ENCODE assay signal across 12 cellular contexts in genomic region chr11:117019871-117020270, GRCh38.
DNase-seq lines count a peak whose midpoint lies in the region; ATAC-seq and TF ChIP-seq lines count a peak whose summit lies in the region.
"Had no signal": no experiment of that assay in that cellular context is flagged by ENCODE, and none has a peak within 500 bp of the region (broad histone marks: within the 10 kb centered on the region; RNA-seq: fewer than 3 reads in every experiment).

No MANE protein-coding gene starts in this region.

- no peaks in the 10 kb centered on the region for H3K27me3 Mint-ChIP-seq in activated CD4-positive, alpha-beta T cell treated with anti-CD3 and anti-CD28 coated beads, Interleukin-2, amount 10 ng/mL, durations not matched to agents 7 days and 5 days
- peaks cover 2% of the 10 kb centered on the region for H3K27me3 Mint-ChIP-seq in neural progenitor cell (ENCODE audit: insufficient read depth, low read depth)

- H3K9me3 Mint-ChIP-seq in activated CD4-positive, alpha-beta T cell treated with anti-CD3 and anti-CD28 coated beads, Interleukin-2, amount 10 ng/mL, durations not matched to agents 7 days and 5 days, result peaks cover 3% of the 10 kb centered on the region
- H3K9me3 Mint-ChIP-seq in stimulated activated effector memory CD8-positive, alpha-beta T cell treated with anti-CD3 and anti-CD28 coated beads, Interleukin-12 subunit alpha, Interleukin-12 subunit beta, amount 100 ng/mL, for 72 hours, result no peaks in the 10 kb centered on the region
- no peaks in the 10 kb centered on the region for H3K9me3 Mint-ChIP-seq in neural progenitor cell

- no peak for DNase-seq in activated CD4-positive, alpha-beta T cell treated with anti-CD3 and anti-CD28 coated beads, Interleukin-2, amount 10 ng/mL, durations not matched to agents 7 days and 5 days
- DNase-seq in activated CD4-positive, alpha-beta T cell treated with anti-CD3 and anti-CD28 coated beads, Interleukin-2, amount 50 U/mL, for 48 hours, result no peak
- peak in 50 of 76 experiments; percentile 8 to 72 (median 35) for DNase-seq in HUDEP-2 (lab: John Stamatoyannopoulos, UW; ENCODE audit: unreplicated experiment in 76 of 76)
- peak; percentile 31 for DNase-seq in colonic mucosa
- DNase-seq in stimulated activated effector memory CD8-positive, alpha-beta T cell treated with anti-CD3 and anti-CD28 coated beads, Interleukin-12 subunit alpha, Interleukin-12 subunit beta, amount 100 ng/mL, for 72 hours (ENCODE audit: low spot score in 2 of 2), result peak in 1 of 2 donors; percentile 50
- DNase-seq in neural progenitor cell (ENCODE audit: low spot score), result no peak
- DNase-seq in head of caudate nucleus, result no peak
- no peak for DNase-seq in coronary artery (ENCODE audit: low spot score)
- DNase-seq: cortex of kidney, mammary epithelial cell, MM.1S had no signal

- H3K4me2 ChIP-seq in neural progenitor cell, result no peak overlapping the region

- H3K27ac ChIP-seq in colonic mucosa (peak overlapping the region; percentile 46), neural progenitor cell (no peak overlapping the region), coronary artery (no peak overlapping the region)
- H3K27ac ChIP-seq: vagina had no signal

- H3K9ac ChIP-seq in colonic mucosa (ENCODE audit: low read depth in 2 of 2, low read length in 2 of 2) (peak overlapping the region in 1 of 2 donors; percentile 19), neural progenitor cell (no peak overlapping the region)

- H3K36me3 ChIP-seq in colonic mucosa (no peaks in the 10 kb centered on the region), neural progenitor cell (peaks cover 4% of the 10 kb centered on the region)
- H3K36me3 ChIP-seq: vagina had no signal

- H3K4me1 Mint-ChIP-seq in activated CD4-positive, alpha-beta T cell treated with anti-CD3 and anti-CD28 coated beads, Interleukin-2, amount 10 ng/mL, durations not matched to agents 7 days and 5 days, result peaks cover 49% of the 10 kb centered on the region
- peaks cover 58% of the 10 kb centered on the region for H3K4me1 Mint-ChIP-seq in stimulated activated effector memory CD8-positive, alpha-beta T cell treated with anti-CD3 and anti-CD28 coated beads, Interleukin-12 subunit alpha, Interleukin-12 subunit beta, amount 100 ng/mL, for 72 hours
- H3K4me1 Mint-ChIP-seq in neural progenitor cell, result peaks cover 18% of the 10 kb centered on the region

- CTCF ChIA-PET in activated CD4-positive, alpha-beta T cell treated with anti-CD3 and anti-CD28 coated beads, Interleukin-2, amount 10 ng/mL, durations not matched to agents 7 days and 5 days (lab: Charles Lee), result interaction anchor here (0.6 to 1.8 kb wide), 5 partner anchors 16 to 95 kb away, joined by 3 to 4 read pairs (median 3); no protein-coding TSS in a partner anchor

- TF ChIP-seq CTCF in colonic mucosa (IDR thresholded peaks at IDR 0.05) (no peak), neural progenitor cell (IDR thresholded peaks at IDR 0.05) (no peak), coronary artery (IDR thresholded peaks at IDR 0.05) (no peak)

- H3K4me3 ChIP-seq in colonic mucosa, result no peak overlapping the region
- no peak overlapping the region for H3K4me3 ChIP-seq in neural progenitor cell
- no peak overlapping the region for H3K4me3 ChIP-seq in coronary artery
- H3K4me3 ChIP-seq: vagina had no signal

- H3K4me1 ChIP-seq in colonic mucosa (peaks cover 3% of the 10 kb centered on the region), neural progenitor cell (peaks cover 21% of the 10 kb centered on the region)

- H3K79me2 ChIP-seq in neural progenitor cell (ENCODE audit: low read depth), result peaks cover 93% of the 10 kb centered on the region

- H3K27me3 ChIP-seq in colonic mucosa, result no peaks in the 10 kb centered on the region
- H3K27me3 ChIP-seq in neural progenitor cell, result no peaks in the 10 kb centered on the region
- H3K27me3 ChIP-seq: vagina had no signal

- intact Hi-C loops in colonic mucosa (cut with DNase I), result no loop called here
- intact Hi-C loops in head of caudate nucleus (cut with DNase I), result no loop called here

- peak; percentile 40 for ATAC-seq in stimulated activated effector memory CD8-positive, alpha-beta T cell treated with anti-CD3 and anti-CD28 coated beads, Interleukin-12 subunit alpha, Interleukin-12 subunit beta, amount 100 ng/mL, for 72 hours

- H2AFZ ChIP-seq in neural progenitor cell (replicated peaks), result no peak overlapping the region

- H3F3A ChIP-seq in neural progenitor cell (ENCODE audit: low read depth), result no peaks in the 10 kb centered on the region

- H3K36me3 Mint-ChIP-seq in activated CD4-positive, alpha-beta T cell treated with anti-CD3 and anti-CD28 coated beads, Interleukin-2, amount 10 ng/mL, durations not matched to agents 7 days and 5 days (ENCODE audit: low read depth), result peaks cover 5% of the 10 kb centered on the region
- H3K36me3 Mint-ChIP-seq in stimulated activated effector memory CD8-positive, alpha-beta T cell treated with anti-CD3 and anti-CD28 coated beads, Interleukin-12 subunit alpha, Interleukin-12 subunit beta, amount 100 ng/mL, for 72 hours, result peaks cover 4% of the 10 kb centered on the region
- peaks cover 1% of the 10 kb centered on the region for H3K36me3 Mint-ChIP-seq in neural progenitor cell

- peak overlapping the region; percentile 68 for H3K27ac Mint-ChIP-seq in activated CD4-positive, alpha-beta T cell treated with anti-CD3 and anti-CD28 coated beads, Interleukin-2, amount 10 ng/mL, durations not matched to agents 7 days and 5 days
- peak overlapping the region; percentile 56 for H3K27ac Mint-ChIP-seq in stimulated activated effector memory CD8-positive, alpha-beta T cell treated with anti-CD3 and anti-CD28 coated beads, Interleukin-12 subunit alpha, Interleukin-12 subunit beta, amount 100 ng/mL, for 72 hours
- H3K27ac Mint-ChIP-seq in neural progenitor cell, result no peak overlapping the region

- no peaks in the 10 kb centered on the region for H3K9me3 ChIP-seq in colonic mucosa
- peaks cover 4% of the 10 kb centered on the region for H3K9me3 ChIP-seq in neural progenitor cell (ENCODE audit: low read depth)
- H3K9me3 ChIP-seq: vagina had no signal

- POLR2A ChIA-PET in activated CD4-positive, alpha-beta T cell treated with anti-CD3 and anti-CD28 coated beads, Interleukin-2, amount 10 ng/mL, durations not matched to agents 7 days and 5 days (lab: Charles Lee), result interaction anchor here (0.6 kb wide), 1 partner anchor 184 kb away, joined by 5 read pairs; no protein-coding TSS in a partner anchor

- H4K20me1 ChIP-seq in neural progenitor cell (ENCODE audit: low read depth), result peaks cover 46% of the 10 kb centered on the region

- H3K4me3 Mint-ChIP-seq in activated CD4-positive, alpha-beta T cell treated with anti-CD3 and anti-CD28 coated beads, Interleukin-2, amount 10 ng/mL, durations not matched to agents 7 days and 5 days, result no peak overlapping the region
- peak overlapping the region; percentile 35 for H3K4me3 Mint-ChIP-seq in stimulated activated effector memory CD8-positive, alpha-beta T cell treated with anti-CD3 and anti-CD28 coated beads, Interleukin-12 subunit alpha, Interleukin-12 subunit beta, amount 100 ng/mL, for 72 hours
- H3K4me3 Mint-ChIP-seq in neural progenitor cell, result no peak overlapping the region

Comparison
In these comparisons a context has a peak if more than half of its experiments do, and no peak if none do; other contexts are left out.
1. DNase-seq: peak in HUDEP-2 (50 of 76) and colonic mucosa (single experiment); none in activated CD4-positive, alpha-beta T cell treated with anti-CD3 and anti-CD28 coated beads, Interleukin-2, amount 10 ng/mL, durations not matched to agents 7 days and 5 days (single experiment), activated CD4-positive, alpha-beta T cell treated with anti-CD3 and anti-CD28 coated beads, Interleukin-2, amount 50 U/mL, for 48 hours (0 of 2), neural progenitor cell (single experiment), head of caudate nucleus (0 of 42) and coronary artery (single experiment).